ENCODE assay signal across 21 cellular contexts in the genomic region with DNA sequence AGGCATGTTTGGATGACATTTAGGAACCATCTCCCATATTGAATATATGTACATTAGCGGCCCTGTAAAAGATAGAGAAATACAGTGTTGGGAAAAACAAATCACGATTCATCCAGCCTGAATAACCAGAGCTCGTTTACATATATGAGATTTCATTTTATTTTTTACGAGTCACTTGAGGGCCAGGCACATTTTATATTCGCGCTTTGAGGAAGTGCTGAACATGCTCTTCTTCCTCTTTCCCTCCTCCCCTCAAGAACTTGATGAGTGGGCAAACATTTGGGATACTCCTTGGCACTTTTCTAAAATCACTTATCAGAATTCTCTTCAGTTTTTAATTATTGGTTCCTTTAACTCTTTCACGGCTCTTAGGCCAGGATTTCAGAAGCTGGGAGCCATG.
"Had no signal": no experiment of that assay in that cellular context is flagged by ENCODE, and none has a peak within 500 bp of the region (broad histone marks: within the 10 kb centered on the region; RNA-seq: fewer than 3 reads in every experiment).

No MANE protein-coding gene starts in this region.

- H3K36me3 ChIP-seq: breast epithelium, stomach, suprapubic skin, tibial nerve, WERI-Rb-1 had no signal

- H3K27ac ChIP-seq: breast epithelium, dorsolateral prefrontal cortex, stomach, suprapubic skin, WERI-Rb-1 had no signal

- H3K27me3 ChIP-seq: breast epithelium, dorsolateral prefrontal cortex, stomach, suprapubic skin, tibial nerve had no signal

- H3K4me1 ChIP-seq: breast epithelium, stomach had no signal

- DNase-seq: activated CD4-positive, alpha-beta T cell treated with anti-CD3 and anti-CD28 coated beads, Interleukin-2, amount 50 U/mL, for 4 hours; activated CD8-positive, alpha-beta memory T cell treated with anti-CD3 and anti-CD28 coated beads for 24 hours; activated CD8-positive, alpha-beta memory T cell treated with anti-CD3 and anti-CD28 coated beads, Interleukin-2, amount 50 U/mL, for 4 hours; activated naive CD4-positive, alpha-beta T cell; activated T-cell treated with anti-CD3 and anti-CD28 coated beads, Interleukin-2, amount 50 U/mL, for 4 hours; dorsolateral prefrontal cortex; effector memory CD8-positive, alpha-beta T cell; hypothalamus; left ventricle myocardium superior; mammary epithelial cell; naive thymus-derived CD8-positive, alpha-beta T cell; small intestine; stimulated activated CD4-positive, alpha-beta T cell treated with anti-CD3 and anti-CD28 coated beads, Interleukin-2, amount 100 ng/mL, for 24 hours; stomach had no signal

- H3K9me3 ChIP-seq: breast epithelium, suprapubic skin had no signal

- ATAC-seq: activated T-cell treated with anti-CD3 and anti-CD28 coated beads, Interleukin-2, amount 50 U/mL, for 4 hours; effector memory CD8-positive, alpha-beta T cell; esophagus mucosa; left ventricle myocardium superior; naive thymus-derived CD8-positive, alpha-beta T cell; sciatic nerve; stimulated activated memory B cell treated with anti-CD40 and anti-IgM and Interleukin-4, amounts not matched to agents 10 μg/mL and 1 μg/mL and 100 μg/mL, for 72 hours had no signal

- H3K4me3 ChIP-seq: breast epithelium, dorsolateral prefrontal cortex, stomach, suprapubic skin, tibial nerve had no signal
